ENCODE assay signal across 22 cellular contexts in the genomic region with DNA sequence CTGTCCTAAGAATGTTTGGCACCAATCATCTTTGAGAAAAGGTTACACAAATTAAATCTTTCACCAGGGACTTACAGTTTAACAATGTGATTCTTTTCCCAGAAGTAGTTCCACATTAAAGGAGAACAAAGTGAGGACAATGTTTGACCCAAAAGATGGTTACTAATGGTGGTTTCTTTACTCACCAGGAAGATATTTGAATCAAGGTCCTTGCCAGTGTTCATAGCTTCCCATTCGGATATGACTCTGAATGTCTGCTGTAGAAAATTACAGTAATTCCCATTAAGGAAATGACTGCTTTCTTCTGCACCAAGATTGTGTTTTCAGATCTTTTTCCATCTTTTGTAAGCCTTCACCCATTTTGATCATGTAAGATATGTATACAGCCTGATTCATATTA.
DNase-seq lines count a peak whose midpoint lies in the region; ATAC-seq and TF ChIP-seq lines count a peak whose summit lies in the region.
"Had no signal": no experiment of that assay in that cellular context is flagged by ENCODE, and none has a peak within 500 bp of the region (broad histone marks: within the 10 kb centered on the region; RNA-seq: fewer than 3 reads in every experiment).

No MANE protein-coding gene starts in this region.

- no peak overlapping the region for H2AFZ ChIP-seq in osteoblast (ENCODE audit: low read length)

- H3K36me3 ChIP-seq in osteoblast (ENCODE audit: insufficient read depth, low read length), result no peaks in the 10 kb centered on the region
- H3K36me3 ChIP-seq: ascending aorta, BE2C, sigmoid colon had no signal

- H3K4me2 ChIP-seq in osteoblast (ENCODE audit: insufficient read depth, low read length), result peak overlapping the region; percentile 49

- TF ChIP-seq CTCF in osteoblast (IDR thresholded peaks at IDR 0.05; ENCODE audit: extremely low read depth, low read depth, low read length), result no peak

- no peak for TF ChIP-seq POLR2A in erythroblast (IDR thresholded peaks at IDR 0.05; ENCODE audit: low read length)

- H3K4me1 ChIP-seq in osteoblast (ENCODE audit: insufficient read depth, low read length), result peaks cover 46% of the 10 kb centered on the region
- H3K4me1 ChIP-seq: ascending aorta, BE2C had no signal

- H4K20me1 ChIP-seq in osteoblast (ENCODE audit: insufficient read depth, low read length), result no peaks in the 10 kb centered on the region

- H3K27ac Mint-ChIP-seq in activated T-cell treated with anti-CD3 and anti-CD28 coated beads, Interleukin-2, amount 50 U/mL, for 72 hours, result no peak overlapping the region
- H3K27ac Mint-ChIP-seq: naive B cell had no signal

- ATAC-seq in HG02970 (IDR thresholded peaks at IDR 0.05; ENCODE audit: low FRiP score, unreplicated experiment) (no peak), GM18511 (IDR thresholded peaks at IDR 0.05; ENCODE audit: unreplicated experiment) (no peak)
- ATAC-seq in activated T-cell treated with anti-CD3 and anti-CD28 coated beads, Interleukin-2, amount 50 U/mL, for 72 hours (replicated peaks in 1 of 2), result no peak

- peak overlapping the region; percentile 84 for H3K27ac ChIP-seq in osteoblast (ENCODE audit: low read depth, low read length)
- H3K27ac ChIP-seq: ascending aorta, epithelial cell of prostate, sigmoid colon had no signal

- H3K4me3 ChIP-seq in osteoblast (ENCODE audit: insufficient read depth, low read length), result no peak overlapping the region
- H3K4me3 ChIP-seq: ascending aorta, sigmoid colon had no signal

- no peaks in the 10 kb centered on the region for H3K36me3 Mint-ChIP-seq in activated T-cell treated with anti-CD3 and anti-CD28 coated beads, Interleukin-2, amount 50 U/mL, for 72 hours (ENCODE audit: insufficient read depth in 2 of 2)
- H3K36me3 Mint-ChIP-seq: naive B cell had no signal

- no peaks in the 10 kb centered on the region for H3K9me3 Mint-ChIP-seq in activated T-cell treated with anti-CD3 and anti-CD28 coated beads, Interleukin-2, amount 50 U/mL, for 72 hours

- H3K4me1 Mint-ChIP-seq in activated T-cell treated with anti-CD3 and anti-CD28 coated beads, Interleukin-2, amount 50 U/mL, for 72 hours (ENCODE audit: low read depth), result no peaks in the 10 kb centered on the region
- H3K4me1 Mint-ChIP-seq: naive B cell had no signal

- H3K27me3 ChIP-seq in osteoblast (ENCODE audit: insufficient read depth, low read length), result no peaks in the 10 kb centered on the region
- H3K27me3 ChIP-seq: ascending aorta, BE2C, sigmoid colon had no signal

- H3K4me3 Mint-ChIP-seq in activated T-cell treated with anti-CD3 and anti-CD28 coated beads, Interleukin-2, amount 50 U/mL, for 72 hours, result no peak overlapping the region
- H3K4me3 Mint-ChIP-seq: naive B cell had no signal

- DNase-seq in EH (ENCODE audit: low read depth) (peak; percentile 90), M059J (ENCODE audit: low read depth) (peak; percentile 79), dermis blood vessel endothelial cell (peak; percentile 89), osteoblast (ENCODE audit: insufficient read length, low spot score, missing footprints) (peak; percentile 32), erythroblast (lab: John Stamatoyannopoulos, UW) (no peak)
- no peak for DNase-seq in activated T-cell treated with anti-CD3 and anti-CD28 coated beads, Interleukin-2, amount 50 U/mL, for 72 hours
- DNase-seq: activated CD4-positive, alpha-beta T cell treated with anti-CD3 and anti-CD28 coated beads for 4 hours; BE2C; cortex of kidney; naive B cell; NCI-H1436; NCI-H2171 treated with DMSO at 0.1 percent for 48 hours; NCI-H82; RPMI8226; sigmoid colon; stimulated activated CD4-positive, alpha-beta T cell treated with anti-CD3 and anti-CD28 coated beads, Interleukin-2, amount 100 ng/mL, for 48 hours; substantia nigra; SW 1271 had no signal

- H3K27me3 Mint-ChIP-seq in activated T-cell treated with anti-CD3 and anti-CD28 coated beads, Interleukin-2, amount 50 U/mL, for 72 hours (ENCODE audit: low read depth), result no peaks in the 10 kb centered on the region
- H3K27me3 Mint-ChIP-seq: naive B cell had no signal

- H3K9me3 ChIP-seq in osteoblast (ENCODE audit: low read depth, low read length), result no peaks in the 10 kb centered on the region
- H3K9me3 ChIP-seq: ascending aorta, BE2C, sigmoid colon had no signal

- H3K79me2 ChIP-seq in osteoblast (ENCODE audit: insufficient read depth, low read length), result no peaks in the 10 kb centered on the region

Comparison
In these comparisons a context has a peak if more than half of its experiments do, and no peak if none do; other contexts are left out.
1. DNase-seq: peak in EH (single experiment), M059J (single experiment), dermis blood vessel endothelial cell (single experiment) and osteoblast (single experiment); none in erythroblast (0 of 2) and activated T-cell treated with anti-CD3 and anti-CD28 coated beads, Interleukin-2, amount 50 U/mL, for 72 hours (0 of 2).